ENCODE assay signal across 8 cellular contexts in genomic region chr17:21452377-21453143, GRCh38.
DNase-seq lines count a peak whose midpoint lies in the region; ATAC-seq lines count a peak whose summit lies in the region.

No MANE protein-coding gene starts in this region.

- peak overlapping the region; percentile 34 for H3K9ac ChIP-seq in mesendoderm (ENCODE audit: low read length)

- peak; percentile 49 for DNase-seq in AG08395 (ENCODE audit: low spot score)
- peak; percentile 61 for DNase-seq in HK-2 (ENCODE audit: unreplicated experiment)
- peak; percentile 23 to 41 for DNase-seq in activated CD4-positive, alpha-beta T cell treated with anti-CD3 and anti-CD28 coated beads for 4 hours
- peak; percentile 89 for DNase-seq in mesendoderm
- DNase-seq in stromal cell of bone marrow (ENCODE audit: low read depth): peak; percentile 44

- H3K79me2 ChIP-seq in mesendoderm (ENCODE audit: control insufficient read depth, insufficient read depth, low read length): no peaks in the 10 kb centered on the region

- no peak overlapping the region for H4K8ac ChIP-seq in mesendoderm (ENCODE audit: low read depth, low read length)

- H3K4me2 ChIP-seq in mesendoderm (ENCODE audit: low read length): no peak overlapping the region

- ATAC-seq in esophagus mucosa: peak; percentile 36
- no peak for ATAC-seq in GM19035 (IDR thresholded peaks at IDR 0.05; ENCODE audit: unreplicated experiment)
- ATAC-seq in HG02763 (IDR thresholded peaks at IDR 0.05; ENCODE audit: unreplicated experiment): no peak

- H3K4ac ChIP-seq in mesendoderm (ENCODE audit: low read depth, low read length): no peak overlapping the region

- no peak overlapping the region for H3K27ac ChIP-seq in mesendoderm (ENCODE audit: low read depth, low read length)

- no peaks in the 10 kb centered on the region for H3K36me3 ChIP-seq in mesendoderm (ENCODE audit: control insufficient read depth, insufficient read depth, low read length)

- no peak overlapping the region for H3K4me3 ChIP-seq in mesendoderm (ENCODE audit: low read length)

- peak overlapping the region; percentile 68 for H3K56ac ChIP-seq in mesendoderm (ENCODE audit: low read length)

- peak overlapping the region; percentile 24 for H3K18ac ChIP-seq in mesendoderm (ENCODE audit: low read length)

- no peaks in the 10 kb centered on the region for H3K27me3 ChIP-seq in mesendoderm (ENCODE audit: insufficient read depth, low read length, poor library complexity)

- no CpG with 5 or more reads among the region's 49 CpGs for WGBS in mesendoderm (ENCODE audit: extremely low coverage, insufficient coverage, low lambda C conversion rate)

- no peak overlapping the region for H2BK15ac ChIP-seq in mesendoderm (replicated peaks; ENCODE audit: low read depth)

- no peaks in the 10 kb centered on the region for H3K79me1 ChIP-seq in mesendoderm (ENCODE audit: low read length)

- no peak overlapping the region for H4K5ac ChIP-seq in mesendoderm (ENCODE audit: low read length)

- H3K23ac ChIP-seq in mesendoderm (ENCODE audit: low read length): no peak overlapping the region

- H2BK5ac ChIP-seq in mesendoderm (ENCODE audit: low read length): no peak overlapping the region

- H2AK5ac ChIP-seq in mesendoderm (ENCODE audit: low read length): no peak overlapping the region

- H3K4me1 ChIP-seq in mesendoderm (ENCODE audit: control insufficient read depth, low read depth, low read length): peaks cover 4% of the 10 kb centered on the region

- no peak overlapping the region for H2BK120ac ChIP-seq in mesendoderm (ENCODE audit: low read depth, low read length)

Comparison
In these comparisons a context has a peak if more than half of its experiments do, and no peak if none do; other contexts are left out.
1. DNase-seq: peak in every context shown above with its lines; median percentile 89 in mesendoderm; 61 in HK-2; 49 in AG08395; 44 in stromal cell of bone marrow; 32 in activated CD4-positive, alpha-beta T cell treated with anti-CD3 and anti-CD28 coated beads for 4 hours.